8 cellular contexts compared by ENCODE assay signal in the genomic region with DNA sequence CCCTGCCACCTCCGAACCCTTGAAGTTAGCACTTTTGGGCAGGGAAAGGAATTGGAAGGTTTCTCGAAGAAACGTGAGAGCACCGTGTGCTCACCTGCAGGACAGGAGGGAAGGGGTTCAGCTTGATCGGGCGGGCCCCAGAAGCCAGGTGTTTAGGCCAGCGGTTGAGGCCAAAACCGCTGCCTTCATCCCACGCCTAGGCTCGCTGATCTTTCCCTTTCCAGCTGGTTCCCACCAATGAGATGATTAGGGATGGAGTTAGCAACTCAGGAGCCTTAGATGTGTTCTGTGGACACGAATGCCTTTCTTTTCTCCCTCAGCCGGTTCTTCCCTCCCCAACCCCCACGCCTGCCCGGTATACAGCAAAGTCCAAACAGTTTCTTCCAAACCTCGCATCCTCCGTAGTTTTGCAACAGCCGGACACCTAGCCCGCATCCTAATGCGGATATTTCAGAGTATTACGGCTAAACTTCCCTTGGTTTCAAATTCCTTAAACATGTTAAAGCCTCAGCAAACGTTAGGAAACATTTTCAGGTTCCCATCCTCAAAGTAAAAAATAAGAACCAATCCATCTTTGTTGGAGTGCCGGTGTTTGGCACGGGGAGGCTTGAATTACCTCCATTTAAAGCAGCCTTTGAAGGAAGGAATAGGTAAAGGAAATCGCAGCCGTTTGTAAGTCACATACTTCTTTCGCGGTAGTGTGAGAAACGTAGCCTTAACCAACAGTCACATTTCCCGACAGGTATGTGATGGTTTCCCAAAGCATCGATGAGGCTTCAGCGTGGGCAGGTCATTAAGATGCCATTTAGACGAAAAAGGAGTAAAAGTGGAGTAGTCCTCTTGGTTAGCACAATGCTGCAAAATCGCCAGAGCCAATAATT. TPM values are rescaled to one million over a fixed set of nuclear protein-coding genes. Genes with fewer than 3 reads are reported as not detected.
A peak's percentile ranks its signal among the peaks of the same experiment; 100 is the strongest.
DNase-seq lines count a peak whose midpoint lies in the region; FAIRE-seq and TF ChIP-seq lines count a peak whose summit lies in the region.

No MANE protein-coding gene starts in this region.

- no peak for TF ChIP-seq POLR2A in spleen (IDR thresholded peaks at IDR 0.05)

- H3K36me3 ChIP-seq in BJ (ENCODE audit: control insufficient read depth, insufficient read depth, low read length) (no peaks in the 10 kb centered on the region), astrocyte (ENCODE audit: insufficient read depth, low read length) (no peaks in the 10 kb centered on the region), spleen (no peaks in the 10 kb centered on the region)

- H3K9me3 ChIP-seq in astrocyte (ENCODE audit: insufficient read depth, low read depth, low read length) (no peaks in the 10 kb centered on the region), spleen (no peaks in the 10 kb centered on the region)

- H3K4me1 Mint-ChIP-seq in astrocyte (ENCODE audit: low read depth, unreplicated experiment): peaks cover 11% of the 10 kb centered on the region

- no peaks in the 10 kb centered on the region for H3K9me3 Mint-ChIP-seq in astrocyte (ENCODE audit: unreplicated experiment)

- H3K9ac ChIP-seq in astrocyte (ENCODE audit: low read length): peak overlapping the region; percentile 83

- H3K27ac Mint-ChIP-seq in astrocyte (ENCODE audit: unreplicated experiment): no peak overlapping the region

- H3K27me3 ChIP-seq in BJ (ENCODE audit: control insufficient read depth, insufficient read depth, low read length) (no peaks in the 10 kb centered on the region), astrocyte (ENCODE audit: insufficient read depth, low read length) (no peaks in the 10 kb centered on the region), spleen (replicated peaks in 1 of 7) (no peaks in the 10 kb centered on the region)

- no peaks in the 10 kb centered on the region for H4K20me1 ChIP-seq in astrocyte (ENCODE audit: insufficient read depth, low read length)

- CTCF ChIA-PET in BJ (lab: Yijun Ruan, JAX): interaction anchor here (10.4 kb wide), 1 partner anchor 130 kb away, joined by 85 read pairs; no protein-coding TSS in a partner anchor

- peak overlapping the region; percentile 86 for H2AFZ ChIP-seq in astrocyte (ENCODE audit: low read depth, low read length)

- H3K4me2 ChIP-seq in astrocyte (ENCODE audit: low read length): peak overlapping the region; percentile 86

- H3K4me3 Mint-ChIP-seq in astrocyte (ENCODE audit: unreplicated experiment): peak overlapping the region; percentile 87

- H3K27ac ChIP-seq in astrocyte (ENCODE audit: low read depth, low read length) (peak overlapping the region; percentile 66), spleen (peak overlapping the region; percentile 77 to 97 (median 95))

- POLR2A ChIA-PET in BJ (lab: Charles Lee): no interaction called here

- H3K36me3 Mint-ChIP-seq in astrocyte (ENCODE audit: low read depth, unreplicated experiment): no peaks in the 10 kb centered on the region

- WGBS in spleen, 5 donors: 6 to 9% (median 8%) methylated on average over 32 to 33 of the region's 33 CpGs

- H3K4me1 ChIP-seq in astrocyte (ENCODE audit: insufficient read depth, low read length) (peaks cover 27% of the 10 kb centered on the region), spleen (peaks cover 5 to 87% (median 54%) of the 10 kb centered on the region in 6 donors)

- H3K4me3 ChIP-seq in BJ (ENCODE audit: low read depth, low read length): peak overlapping the region; percentile 96
- H3K4me3 ChIP-seq in astrocyte (ENCODE audit: insufficient read depth, low read depth, low read length): peak overlapping the region; percentile 78
- H3K4me3 ChIP-seq in spleen: peak overlapping the region; percentile 63 to 91 (median 86)

- H3K27me3 Mint-ChIP-seq in astrocyte (ENCODE audit: low read depth, unreplicated experiment): no peaks in the 10 kb centered on the region

- peaks cover 41% of the 10 kb centered on the region for H3K79me2 ChIP-seq in astrocyte (ENCODE audit: insufficient read depth, low read length)

- FAIRE-seq in astrocyte (lab: Jason Lieb, UNC): no peak

- TF ChIP-seq CTCF in BJ (IDR thresholded peaks at IDR 0.05; ENCODE audit: insufficient read depth, low read depth, low read length): no peak
- no peak for TF ChIP-seq CTCF in GM20000 (IDR thresholded peaks at IDR 0.05; ENCODE audit: extremely low read depth, missing control alignments)
- TF ChIP-seq CTCF in astrocyte (IDR thresholded peaks at IDR 0.05; ENCODE audit: insufficient read depth, low read depth, low read length): no peak
- no peak for TF ChIP-seq CTCF in spleen (IDR thresholded peaks at IDR 0.05 in 8 of 11, conservative IDR thresholded peaks at IDR 0.05 in 3 of 11)

- intact Hi-C loops in spleen (cut with DNase I; ENCODE audit: low total_unique reads): loop anchor here (2.0 kb wide), 1 partner anchor 129 kb away; no protein-coding TSS in a partner anchor

- DNase-seq in BJ (ENCODE audit: low read depth) (no peak), GM20000 (ENCODE audit: low spot score) (peak; percentile 32), NCI-H510A (lab: John Stamatoyannopoulos, UW) (peak; percentile 18), astrocyte (ENCODE audit: low read depth) (peak; percentile 40), iPS-NIHi11 (ENCODE audit: low spot score) (peak; percentile 31), spleen (peak; percentile 78), NOMO-1 treated with dmso at 0.1 percent for 144 hours (lab: John Stamatoyannopoulos, UW; ENCODE audit: unreplicated experiment) (no peak), NAMALWA (ENCODE audit: low spot score) (no peak)

RNA-seq across cellular contexts. Expression of a gene that starts 1.1 kb away (rescaled TPM):
- polyA plus RNA-seq in BJ (2011; rRNA removed) (3.6 and 5.7 TPM in 2 replicates), spleen (1 to 10 TPM; 3.7 to 3.9 (median 3.7) TPM)
- polyA minus RNA-seq in BJ (2011; rRNA and poly(A)+ RNA removed): 3.0 and 3.4 TPM in 2 replicates
- total RNA-seq in astrocyte (2.3 and 2.4 TPM in 2 replicates), spleen (10 to 100 TPM; 16.0 to 33.0 (median 27.8) TPM)

Comparison
In these comparisons a context has a peak if more than half of its experiments do, and no peak if none do; other contexts are left out.
1. DNase-seq: peak in GM20000 (single experiment), NCI-H510A (single experiment), astrocyte (single experiment), iPS-NIHi11 (single experiment) and spleen (single experiment); none in BJ (single experiment), NOMO-1 treated with dmso at 0.1 percent for 144 hours (single experiment) and NAMALWA (single experiment).
2. Peak in every context shown above with its lines, with median percentiles within 50 percentile points of each other: H3K4me3 ChIP-seq.